8 cellular contexts compared by ENCODE assay signal in genomic region chr21:29002442-29003144, GRCh38. TPM values are rescaled to one million over a fixed set of nuclear protein-coding genes. Genes with fewer than 3 reads are reported as not detected.
DNase-seq lines count a peak whose midpoint lies in the region; ATAC-seq and TF ChIP-seq lines count a peak whose summit lies in the region.

No MANE protein-coding gene starts in this region.

- H3K4me3 ChIP-seq in KMS-11 (IDR thresholded peaks at IDR 0.05; ENCODE audit: insufficient read depth, low read depth, low read length) (no peak overlapping the region), Peyer's patch (peak overlapping the region; percentile 43 to 65 (median 53)), esophagus squamous epithelium (peak overlapping the region; percentile 38 to 77 (median 64))

- no peaks in the 10 kb centered on the region for H3K36me3 ChIP-seq in KMS-11 (ENCODE audit: insufficient read depth)
- peaks cover 0 to 10% (median 0%) of the 10 kb centered on the region in 3 donors for H3K36me3 ChIP-seq in Peyer's patch
- peaks cover 0 to 25% (median 0%) of the 10 kb centered on the region in 3 donors for H3K36me3 ChIP-seq in esophagus squamous epithelium

- H3K27ac ChIP-seq in KMS-11 (peak overlapping the region; percentile 79), Peyer's patch (peak overlapping the region; percentile 86 to 95 (median 90)), esophagus squamous epithelium (peak overlapping the region; percentile 88 to 97 (median 96))

- H4K20me1 ChIP-seq in KMS-11 (ENCODE audit: insufficient read depth): no peaks in the 10 kb centered on the region

- H2AFZ ChIP-seq in KMS-11 (ENCODE audit: low read depth): peak overlapping the region; percentile 59; the same call in 1 of the 2 replicates

- H3K9me3 ChIP-seq in Peyer's patch (no peaks in the 10 kb centered on the region), esophagus squamous epithelium (no peaks in the 10 kb centered on the region)

- WGBS in esophagus squamous epithelium, 2 donors: 0 to 3% methylated on average over 14 to 23 of the region's 41 CpGs

- H3K27me3 ChIP-seq in KMS-11 (ENCODE audit: insufficient read depth, low read depth) (no peaks in the 10 kb centered on the region), Peyer's patch (no peaks in the 10 kb centered on the region), esophagus squamous epithelium (no peaks in the 10 kb centered on the region)

- H3K9ac ChIP-seq in KMS-11: peak overlapping the region; percentile 66; the same call in 1 of the 2 replicates

- no peaks in the 10 kb centered on the region for H3K4me1 ChIP-seq in KMS-11 (ENCODE audit: low read depth, poor library complexity, severe bottlenecking)
- peaks cover 0 to 3% (median 0%) of the 10 kb centered on the region in 4 donors for H3K4me1 ChIP-seq in Peyer's patch
- H3K4me1 ChIP-seq in esophagus squamous epithelium: peaks cover 4 to 19% (median 5%) of the 10 kb centered on the region in 3 donors

- TF ChIP-seq CTCF in KMS-11 (conservative IDR thresholded peaks at IDR 0.05; ENCODE audit: low read depth, low read length) (no peak), Peyer's patch (IDR thresholded peaks at IDR 0.05) (peak in 2 of 6 experiments; percentile 2 to 5), esophagus squamous epithelium (IDR thresholded peaks at IDR 0.05) (peak in 1 of 6 experiments; percentile 2)

- intact Hi-C loops in esophagus squamous epithelium (cut with DNase I): no loop called here

- TF ChIP-seq POLR2A in Peyer's patch (IDR thresholded peaks at IDR 0.05) (peak; percentile 91 to 93), esophagus squamous epithelium (IDR thresholded peaks at IDR 0.05) (peak in 3 of 4 donors; percentile 69 to 97 (median 95))

- ATAC-seq in GM21786 (IDR thresholded peaks at IDR 0.05; ENCODE audit: unreplicated experiment): peak; percentile 100

- H3K79me2 ChIP-seq in KMS-11 (ENCODE audit: insufficient read depth, low read depth): no peaks in the 10 kb centered on the region

- DNase-seq in DMS79 treated with DMSO at 0.1 percent for 48 hours (lab: John Stamatoyannopoulos, UW) (peak; percentile 91), Peyer's patch (peak; percentile 94 to 98 (median 95)), activated T-helper 1 cell treated with Interleukin-2 at 50 U/mL for 16 hours (ENCODE audit: low read depth) (peak; percentile 90), esophagus squamous epithelium (lab: John Stamatoyannopoulos, UW) (peak; percentile 75), myocyte (ENCODE audit: low read depth) (peak; percentile 98)
- peak; percentile 89 to 92 for DNase-seq in stimulated activated CD8-positive, alpha-beta memory T cell treated with anti-CD3 and anti-CD28 coated beads, Interleukin-7, amount 100 ng/mL, for 4 hours (ENCODE audit: low read depth in 2 of 2)

- peak overlapping the region; percentile 58; the same call in 1 of the 2 replicates for H3K4me2 ChIP-seq in KMS-11

RNA-seq across cellular contexts. Expression of gene LTN1, which starts 9.9 kb away (rescaled TPM):
- 10 to 100 TPM; 19.6 to 42.1 (median 27.8) TPM for total RNA-seq in Peyer's patch
- 10 to 100 TPM; 10.3 to 24.9 (median 22.2) TPM for total RNA-seq in esophagus squamous epithelium
- total RNA-seq in myocyte: 19.9 and 23.9 TPM in 2 replicates
- polyA plus RNA-seq in myocyte (2012): 3.9 TPM

RNA-seq across cellular contexts. Expression of gene RWDD2B, which starts 16.6 kb away (rescaled TPM):
- total RNA-seq in Peyer's patch: 10 to 100 TPM in 1 of 4 donors, 1 to 10 TPM in 3; 3.7 to 11.6 (median 8.2) TPM
- total RNA-seq in esophagus squamous epithelium: 10 to 100 TPM in 2 of 4 donors, 1 to 10 TPM in 2; 5.8 to 12.6 (median 9.0) TPM
- total RNA-seq in myocyte: 23.7 and 26.5 TPM in 2 replicates
- 20.6 TPM for polyA plus RNA-seq in myocyte (2012)

RNA-seq across cellular contexts. Expression of gene USP16, which starts 21.9 kb away (rescaled TPM):
- total RNA-seq in Peyer's patch (10 to 100 TPM; 28.3 to 49.5 (median 38.3) TPM), esophagus squamous epithelium (10 to 100 TPM; 14.9 to 44.3 (median 27.9) TPM), myocyte (39.2 and 47.8 TPM in 2 replicates)
- 12.0 TPM for polyA plus RNA-seq in myocyte (2012)
